ENCODE assay signal across 1 cellular context in genomic region chr16:58684354-58685083, GRCh38.
A peak's percentile ranks its signal among the peaks of the same experiment; 100 is the strongest.
TF ChIP-seq lines count a peak whose summit lies in the region.

SLC38A7 (minus strand) TSS chr16:58684770; CDS start chr16:58680126, 4,644 bp downstream.

TF ChIP-seq in GM12878, 131 proteins besides CTCF, POLR2A, EP300 and RAD21 (continued from another document):
- peak; percentile 94 for TF ChIP-seq NKRF (conservative IDR thresholded peaks at IDR 0.05)
- TF ChIP-seq ATF3 (IDR thresholded peaks at IDR 0.05; ENCODE audit: borderline replicate concordance, extremely low read depth, low read depth, low read length): peak; percentile 99
- TF ChIP-seq ZBED1 (IDR thresholded peaks at IDR 0.05; ENCODE audit: borderline replicate concordance): no peak
- TF ChIP-seq FOXK2 (IDR thresholded peaks at IDR 0.05): peak; percentile 35
- TF ChIP-seq IKZF1 (conservative IDR thresholded peaks at IDR 0.05): peak; percentile 91
- TF ChIP-seq PBX3 (IDR thresholded peaks at IDR 0.05; ENCODE audit: insufficient replicate concordance, low read depth, low read length): no peak
- no peak for TF ChIP-seq SRF (IDR thresholded peaks at IDR 0.05; ENCODE audit: low read depth in 2 of 2, low read length in 2 of 2)
- TF ChIP-seq SIX5 (IDR thresholded peaks at IDR 0.05; ENCODE audit: low read depth, low read length, severe bottlenecking): peak; percentile 94
- no peak for TF ChIP-seq SREBF2 (IDR thresholded peaks at IDR 0.05; ENCODE audit: low read length)
- TF ChIP-seq RUNX3 (IDR thresholded peaks at IDR 0.05; ENCODE audit: low read length): peak; percentile 58; the same call in 1 of the 2 replicates
- no peak for TF ChIP-seq MTA2 (IDR thresholded peaks at IDR 0.05; ENCODE audit: low read depth)
- TF ChIP-seq USF1 (IDR thresholded peaks at IDR 0.05; ENCODE audit: borderline replicate concordance, extremely low read length, insufficient read depth, low read depth, low read length): peak; percentile 99
- TF ChIP-seq ESRRA (IDR thresholded peaks at IDR 0.05; ENCODE audit: low read length): no peak
- TF ChIP-seq YY1 (IDR thresholded peaks at IDR 0.05; ENCODE audit: low read depth, low read length): peak; percentile 84
- peak; percentile 22; the same call in 1 of the 2 replicates for TF ChIP-seq ELK1 (IDR thresholded peaks at IDR 0.05; ENCODE audit: low read depth, low read length)
- peak; percentile 100 for TF ChIP-seq USF2 (IDR thresholded peaks at IDR 0.05; ENCODE audit: borderline replicate concordance, low read depth, low read length)
- TF ChIP-seq TARDBP (IDR thresholded peaks at IDR 0.05; ENCODE audit: borderline replicate concordance): peak; percentile 92; the same call in 1 of the 2 replicates
- TF ChIP-seq PKNOX1 (IDR thresholded peaks at IDR 0.05): no peak
- TF ChIP-seq STAT3 (IDR thresholded peaks at IDR 0.05; ENCODE audit: low read depth, low read length): no peak
- TF ChIP-seq TAF1 (IDR thresholded peaks at IDR 0.05; ENCODE audit: borderline replicate concordance, low read depth, low read length): no peak
- TF ChIP-seq GATAD2B (conservative IDR thresholded peaks at IDR 0.05; ENCODE audit: low read depth): 0 out of 2 replicates have a peak, but pooled peaks have one; percentile 30
- TF ChIP-seq RAD51 (IDR thresholded peaks at IDR 0.05): peak; percentile 99
- peak; percentile 43; the same call in 1 of the 2 replicates for TF ChIP-seq TCF12 (IDR thresholded peaks at IDR 0.05; ENCODE audit: low read depth, low read length)
- 0 out of 2 replicates have a peak, but pooled peaks have one; percentile 20 for TF ChIP-seq RFX5 (IDR thresholded peaks at IDR 0.05; ENCODE audit: low read depth, low read length)
- TF ChIP-seq NRF1 (conservative IDR thresholded peaks at IDR 0.05; ENCODE audit: low read depth, low read length): no peak
